17 cellular contexts compared by ENCODE assay signal in the genomic region with DNA sequence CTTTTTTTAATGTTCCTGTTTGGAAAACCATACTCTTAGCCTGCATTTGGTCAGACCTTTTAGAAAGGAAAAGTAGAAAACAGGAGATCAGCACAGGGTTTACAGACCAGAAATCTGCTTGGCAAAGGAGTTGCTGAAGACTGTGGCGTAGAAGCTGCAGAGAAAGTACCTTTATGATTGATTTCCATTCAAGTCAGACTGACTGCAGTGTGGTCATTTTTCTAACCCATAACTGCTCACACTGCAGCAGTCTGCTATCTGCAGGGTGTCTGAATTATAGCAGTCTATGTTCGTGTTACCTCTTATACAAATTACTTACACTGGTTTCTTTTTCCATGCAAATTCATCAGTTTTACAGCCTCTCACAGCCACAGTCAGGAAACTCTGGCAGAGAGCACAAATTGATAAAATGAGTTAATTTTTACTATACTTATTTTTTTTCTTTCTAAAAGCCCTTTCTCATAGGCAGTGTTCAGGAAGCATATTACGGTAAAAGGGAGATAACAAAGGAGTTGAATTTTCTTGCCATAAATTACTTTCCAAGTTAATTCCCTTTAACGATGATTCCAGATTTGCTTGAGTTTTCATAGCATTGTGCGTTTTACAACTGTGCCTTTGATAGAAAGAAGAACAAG.
"Had no signal": no experiment of that assay in that cellular context is flagged by ENCODE, and none has a peak within 500 bp of the region (broad histone marks: within the 10 kb centered on the region; RNA-seq: fewer than 3 reads in every experiment).

No MANE protein-coding gene starts in this region.

- DNase-seq: activated CD4-positive, alpha-beta T cell treated with anti-CD3 and anti-CD28 coated beads for 1 hour; activated CD4-positive, alpha-beta T cell treated with anti-CD3 and anti-CD28 coated beads, Interleukin-2, amount 50 U/mL, for 48 hours; activated CD8-positive, alpha-beta memory T cell treated with anti-CD3 and anti-CD28 coated beads, Interleukin-2, amount 10 ng/mL, durations not matched to agents 7 days and 5 days; activated T-cell treated with anti-CD3 and anti-CD28 coated beads, Interleukin-2, amount 50 U/mL, for 24 hours; adrenal gland; brain microvascular endothelial cell; erythroblast; gastrocnemius medialis; left lung; naive thymus-derived CD8-positive, alpha-beta T cell; posterior cingulate gyrus; retina; stimulated activated CD4-positive, alpha-beta T cell treated with anti-CD3 and anti-CD28 coated beads, Interleukin-4, amount 100 ng/mL, for 24 hours; stimulated activated CD8-positive, alpha-beta memory T cell treated with anti-CD3 and anti-CD28 coated beads, Interleukin-4, amount 100 ng/mL, for 48 hours; stimulated activated naive CD8-positive, alpha-beta T cell treated with anti-CD3 and anti-CD28 coated beads, Interleukin-15, Interleukin-2, amounts not matched to agents 100 U/mL and 50 U/mL, for 24 hours; testis had no signal

- H3K27ac ChIP-seq: adrenal gland, brain microvascular endothelial cell, gastrocnemius medialis, left lung, skin epidermis, testis had no signal

- H3K9me3 ChIP-seq: adrenal gland, gastrocnemius medialis, left lung, testis had no signal

- H3K27me3 ChIP-seq: adrenal gland, brain microvascular endothelial cell, gastrocnemius medialis, left lung, testis had no signal

- H3K36me3 ChIP-seq: adrenal gland, brain microvascular endothelial cell, gastrocnemius medialis, left lung had no signal

- H3K4me1 ChIP-seq: left lung had no signal

- ATAC-seq: activated CD8-positive, alpha-beta memory T cell treated with anti-CD3 and anti-CD28 coated beads, Interleukin-2, amount 10 ng/mL, durations not matched to agents 7 days and 5 days; gastrocnemius medialis; left lung; naive thymus-derived CD8-positive, alpha-beta T cell; stimulated activated naive CD8-positive, alpha-beta T cell treated with anti-CD3 and anti-CD28 coated beads, Interleukin-15, Interleukin-2, amounts not matched to agents 100 U/mL and 50 U/mL, for 24 hours had no signal

- H3K4me3 ChIP-seq: adrenal gland, gastrocnemius medialis, left lung, skin epidermis, testis had no signal
